ENCODE assay signal across 1 cellular context in genomic region chr9:79671558-79671957, GRCh38.
TF ChIP-seq lines count a peak whose summit lies in the region.

No MANE protein-coding gene starts in this region.

TF ChIP-seq in GM23338, 12 proteins besides CTCF, POLR2A, EP300 and RAD21 (continued from another document):
- TF ChIP-seq ZNF462 (CRISPR knock-in tag; IDR thresholded peaks at IDR 0.05) (no peak), ZNF114 (CRISPR knock-in tag; IDR thresholded peaks at IDR 0.05) (no peak), ETS1 (IDR thresholded peaks at IDR 0.05) (no peak)
